8 cellular contexts compared by ENCODE assay signal in the genomic region with DNA sequence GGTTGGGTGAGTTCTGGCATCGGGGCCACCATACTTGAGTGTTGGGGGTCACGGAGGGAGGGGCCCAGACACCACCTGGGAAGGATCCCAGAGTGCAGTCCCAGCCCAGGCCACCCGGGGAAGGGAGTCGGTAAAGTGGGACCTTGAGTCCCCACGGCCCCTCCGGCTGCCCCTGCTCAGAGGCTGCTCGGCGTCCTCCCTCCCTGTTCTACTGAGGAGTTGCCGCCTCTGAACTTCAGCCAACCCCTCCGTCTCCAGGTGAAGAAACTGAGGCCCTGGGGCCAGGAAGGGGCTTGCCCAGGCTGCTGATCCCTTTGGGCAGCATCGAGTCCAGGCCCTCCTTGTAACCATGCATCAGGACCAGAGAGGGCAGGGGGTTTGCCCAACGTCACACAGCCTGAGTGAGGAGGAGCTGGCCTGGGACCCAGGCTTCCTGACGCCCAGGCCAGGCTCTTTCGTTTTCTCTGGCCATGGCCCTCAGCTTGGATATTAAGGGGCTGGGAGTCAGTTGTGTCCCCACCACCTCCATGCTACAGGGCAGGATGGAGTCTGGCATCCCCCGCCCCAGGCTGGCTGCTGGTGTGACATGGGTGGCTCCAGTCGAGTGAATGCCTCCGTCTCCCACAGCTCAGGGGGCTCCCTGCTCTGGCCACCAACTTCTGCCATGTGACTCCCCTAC. TPM values are rescaled to one million over a fixed set of nuclear protein-coding genes. Genes with fewer than 3 reads are reported as not detected.
DNase-seq lines count a peak whose midpoint lies in the region; ATAC-seq and TF ChIP-seq lines count a peak whose summit lies in the region.

No MANE protein-coding gene starts in this region.

- ATAC-seq in HG02981 (IDR thresholded peaks at IDR 0.05; ENCODE audit: unreplicated experiment) (no peak), GM21723 (IDR thresholded peaks at IDR 0.05; ENCODE audit: unreplicated experiment) (no peak)

- peaks cover 68% of the 10 kb centered on the region for H3K27me3 ChIP-seq in left ventricle myocardium inferior (ENCODE audit: low read depth)

- POLR2A ChIA-PET in activated CD4-positive, alpha-beta memory T cell treated with anti-CD3 and anti-CD28 coated beads, Interleukin-2, amount 10 ng/mL, durations not matched to agents 7 days and 5 days (lab: Charles Lee), result interaction anchor here (0.7 to 3.5 kb wide), 16 partner anchors 8 to 994 kb away, joined by 3 to 67 read pairs (median 4); partner anchors contain the start of genes PARVB and SAMM50

- DNase-seq in HFFc6 (no peak), left ventricle myocardium inferior (no peak), NCI-H2107 treated with DMSO at 0.1 percent for 48 hours (lab: John Stamatoyannopoulos, UW; ENCODE audit: unreplicated experiment) (no peak), NCI-H345 (lab: John Stamatoyannopoulos, UW) (no peak)
- DNase-seq in activated CD4-positive, alpha-beta memory T cell treated with anti-CD3 and anti-CD28 coated beads, Interleukin-2, amount 10 ng/mL, durations not matched to agents 7 days and 5 days, result peak; percentile 43

- TF ChIP-seq CTCF in HFFc6 (IDR thresholded peaks at IDR 0.05) (peak; percentile 13; the same call in 1 of the 2 replicates), left ventricle myocardium inferior (IDR thresholded peaks at IDR 0.05; ENCODE audit: borderline replicate concordance) (no peak)

- peak overlapping the region; percentile 44 for H3K27ac ChIP-seq in left ventricle myocardium inferior (replicated peaks)

- H3K27me3 Mint-ChIP-seq in HFFc6 (ENCODE audit: insufficient read depth), result peaks cover 24% of the 10 kb centered on the region
- peaks cover 25% of the 10 kb centered on the region for H3K27me3 Mint-ChIP-seq in activated CD4-positive, alpha-beta memory T cell treated with anti-CD3 and anti-CD28 coated beads, Interleukin-2, amount 10 ng/mL, durations not matched to agents 7 days and 5 days
- H3K27me3 Mint-ChIP-seq in stimulated activated naive CD8-positive, alpha-beta T cell treated with anti-CD3 and anti-CD28 coated beads, Interleukin-15, Interleukin-2, amounts not matched to agents 100 ng/mL and 50 ng/mL, for 24 hours, result no peaks in the 10 kb centered on the region

- H3K27ac Mint-ChIP-seq in HFFc6, result no peak overlapping the region
- H3K27ac Mint-ChIP-seq in activated CD4-positive, alpha-beta memory T cell treated with anti-CD3 and anti-CD28 coated beads, Interleukin-2, amount 10 ng/mL, durations not matched to agents 7 days and 5 days, result peak overlapping the region; percentile 94
- peak overlapping the region; percentile 92 for H3K27ac Mint-ChIP-seq in stimulated activated naive CD8-positive, alpha-beta T cell treated with anti-CD3 and anti-CD28 coated beads, Interleukin-15, Interleukin-2, amounts not matched to agents 100 ng/mL and 50 ng/mL, for 24 hours

- H3K9me3 Mint-ChIP-seq in HFFc6, result no peaks in the 10 kb centered on the region
- no peaks in the 10 kb centered on the region for H3K9me3 Mint-ChIP-seq in activated CD4-positive, alpha-beta memory T cell treated with anti-CD3 and anti-CD28 coated beads, Interleukin-2, amount 10 ng/mL, durations not matched to agents 7 days and 5 days
- H3K9me3 Mint-ChIP-seq in stimulated activated naive CD8-positive, alpha-beta T cell treated with anti-CD3 and anti-CD28 coated beads, Interleukin-15, Interleukin-2, amounts not matched to agents 100 ng/mL and 50 ng/mL, for 24 hours, result no peaks in the 10 kb centered on the region

- no peaks in the 10 kb centered on the region for H3K36me3 ChIP-seq in left ventricle myocardium inferior

- H3K36me3 Mint-ChIP-seq in HFFc6 (ENCODE audit: low read depth), result no peaks in the 10 kb centered on the region
- peaks cover 29% of the 10 kb centered on the region for H3K36me3 Mint-ChIP-seq in activated CD4-positive, alpha-beta memory T cell treated with anti-CD3 and anti-CD28 coated beads, Interleukin-2, amount 10 ng/mL, durations not matched to agents 7 days and 5 days (ENCODE audit: low read depth)
- H3K36me3 Mint-ChIP-seq in stimulated activated naive CD8-positive, alpha-beta T cell treated with anti-CD3 and anti-CD28 coated beads, Interleukin-15, Interleukin-2, amounts not matched to agents 100 ng/mL and 50 ng/mL, for 24 hours (ENCODE audit: low read depth), result peaks cover 13% of the 10 kb centered on the region

- intact Hi-C loops in left ventricle myocardium inferior (cut with micrococcal nuclease), result no loop called here

- H3K9me3 ChIP-seq in left ventricle myocardium inferior (replicated peaks), result no peaks in the 10 kb centered on the region

- H3K4me1 ChIP-seq in left ventricle myocardium inferior, result no peaks in the 10 kb centered on the region

- H3K4me1 Mint-ChIP-seq in HFFc6 (ENCODE audit: low read depth), result no peaks in the 10 kb centered on the region
- peaks cover 22% of the 10 kb centered on the region for H3K4me1 Mint-ChIP-seq in activated CD4-positive, alpha-beta memory T cell treated with anti-CD3 and anti-CD28 coated beads, Interleukin-2, amount 10 ng/mL, durations not matched to agents 7 days and 5 days
- peaks cover 28% of the 10 kb centered on the region for H3K4me1 Mint-ChIP-seq in stimulated activated naive CD8-positive, alpha-beta T cell treated with anti-CD3 and anti-CD28 coated beads, Interleukin-15, Interleukin-2, amounts not matched to agents 100 ng/mL and 50 ng/mL, for 24 hours (ENCODE audit: low read depth)

- no peak overlapping the region for H3K4me3 Mint-ChIP-seq in HFFc6
- peak overlapping the region; percentile 95 for H3K4me3 Mint-ChIP-seq in activated CD4-positive, alpha-beta memory T cell treated with anti-CD3 and anti-CD28 coated beads, Interleukin-2, amount 10 ng/mL, durations not matched to agents 7 days and 5 days
- peak overlapping the region; percentile 85 for H3K4me3 Mint-ChIP-seq in stimulated activated naive CD8-positive, alpha-beta T cell treated with anti-CD3 and anti-CD28 coated beads, Interleukin-15, Interleukin-2, amounts not matched to agents 100 ng/mL and 50 ng/mL, for 24 hours

- H3K4me3 ChIP-seq in left ventricle myocardium inferior, result peak overlapping the region; percentile 48

- CTCF ChIA-PET in activated CD4-positive, alpha-beta memory T cell treated with anti-CD3 and anti-CD28 coated beads, Interleukin-2, amount 10 ng/mL, durations not matched to agents 7 days and 5 days (lab: Charles Lee), result interaction anchor here (1.2 kb wide), 1 partner anchor 9 kb away, joined by 3 read pairs; no protein-coding TSS in a partner anchor

RNA-seq across cellular contexts. Expression of gene PARVG, which starts 1.3 kb away (rescaled TPM):
- not detected for total RNA-seq in HFFc6 (2021; fragmentation: NEBNext Ultra II Directional; extraction: Animal tissue kit (Norgen Biotek cat#: 25700))
- total RNA-seq in activated CD4-positive, alpha-beta memory T cell treated with anti-CD3 and anti-CD28 coated beads, Interleukin-2, amount 10 ng/mL, durations not matched to agents 7 days and 5 days, result 100 to 1,000 TPM; 123 to 128 TPM
- total RNA-seq in left ventricle myocardium inferior, result 2.8 TPM

Comparison
In these comparisons a context has a peak if more than half of its experiments do, and no peak if none do; other contexts are left out.
1. RNA of gene PARVG, which starts 1.3 kb away (total RNA-seq): 123 to 128 TPM in activated CD4-positive, alpha-beta memory T cell treated with anti-CD3 and anti-CD28 coated beads, Interleukin-2, amount 10 ng/mL, durations not matched to agents 7 days and 5 days; 2.8 TPM in left ventricle myocardium inferior (single experiment) and not detected in HFFc6; every median in the first group is over 10 times any median in the second.